8 cellular contexts compared by ENCODE assay signal in genomic region chrX:136879001-136879667, GRCh38. TPM values are rescaled to one million over a fixed set of nuclear protein-coding genes. Genes with fewer than 3 reads are reported as not detected.
A peak's percentile ranks its signal among the peaks of the same experiment; 100 is the strongest.
DNase-seq lines count a peak whose midpoint lies in the region; ATAC-seq and TF ChIP-seq lines count a peak whose summit lies in the region.

No MANE protein-coding gene starts in this region.

- no peaks in the 10 kb centered on the region for H3K9me3 ChIP-seq in left lung
- no peaks in the 10 kb centered on the region for H3K9me3 ChIP-seq in tibial artery

- H3K4me3 ChIP-seq in left lung (peak overlapping the region; percentile 47 to 60), tibial artery (peak overlapping the region; percentile 83 to 84)

- H3K9me3 Mint-ChIP-seq in activated naive CD4-positive, alpha-beta T cell treated with anti-CD3 and anti-CD28 coated beads, Interleukin-2, amount 50 U/mL, for 24 hours, result no peaks in the 10 kb centered on the region

- H3K4me1 ChIP-seq in left lung (peaks cover 0 to 3% of the 10 kb centered on the region in 2 donors), tibial artery (peaks cover 0 to 5% (median 0%) of the 10 kb centered on the region in 4 donors)

- peaks cover 19% of the 10 kb centered on the region for H3K36me3 Mint-ChIP-seq in activated naive CD4-positive, alpha-beta T cell treated with anti-CD3 and anti-CD28 coated beads, Interleukin-2, amount 50 U/mL, for 24 hours

- H3K27me3 ChIP-seq in left lung, result no peaks in the 10 kb centered on the region
- H3K27me3 ChIP-seq in tibial artery, result no peaks in the 10 kb centered on the region

- no peaks in the 10 kb centered on the region for H3K27me3 Mint-ChIP-seq in activated naive CD4-positive, alpha-beta T cell treated with anti-CD3 and anti-CD28 coated beads, Interleukin-2, amount 50 U/mL, for 24 hours

- intact Hi-C loops in left lung (cut with DNase I), result no loop called here
- intact Hi-C loops in tibial artery (cut with DNase I; ENCODE audit: low total_unique reads), result no loop called here

- H3K27ac ChIP-seq in left lung (peak overlapping the region; percentile 93 to 95), tibial artery (peak overlapping the region; percentile 97 to 99)

- DNase-seq in activated naive CD4-positive, alpha-beta T cell (lab: John Stamatoyannopoulos, UW), result no peak
- DNase-seq in astrocyte of the hippocampus (ENCODE audit: low read depth, low spot score) (peak; percentile 15), left lung (no peak), tibial artery (no peak), NCI-H69 (lab: John Stamatoyannopoulos, UW) (no peak), amniotic stem cell (lab: John Stamatoyannopoulos, UW) (no peak)

- ATAC-seq in left lung (peak; percentile 29), HG02642 (IDR thresholded peaks at IDR 0.05; ENCODE audit: poor library complexity, unreplicated experiment) (no peak)

- peaks cover 26% of the 10 kb centered on the region for H3K4me1 Mint-ChIP-seq in activated naive CD4-positive, alpha-beta T cell treated with anti-CD3 and anti-CD28 coated beads, Interleukin-2, amount 50 U/mL, for 24 hours

- H3K36me3 ChIP-seq in left lung (peaks cover 3 to 40% of the 10 kb centered on the region in 2 donors), tibial artery (peaks cover 12 to 37% (median 22%) of the 10 kb centered on the region in 3 donors)

- H3K4me3 Mint-ChIP-seq in activated naive CD4-positive, alpha-beta T cell treated with anti-CD3 and anti-CD28 coated beads, Interleukin-2, amount 50 U/mL, for 24 hours, result peak overlapping the region; percentile 99

- TF ChIP-seq CTCF in left lung (IDR thresholded peaks at IDR 0.05), result no peak
- TF ChIP-seq CTCF in tibial artery (IDR thresholded peaks at IDR 0.05), result no peak

- H3K27ac Mint-ChIP-seq in activated naive CD4-positive, alpha-beta T cell treated with anti-CD3 and anti-CD28 coated beads, Interleukin-2, amount 50 U/mL, for 24 hours, result peak overlapping the region; percentile 99

RNA-seq across cellular contexts. Expression of gene RBMX, which starts 1.4 kb away (rescaled TPM):
- total RNA-seq in left lung, result 100 to 1,000 TPM; 102 to 121 TPM
